18 cellular contexts compared by ENCODE assay signal in the genomic region with DNA sequence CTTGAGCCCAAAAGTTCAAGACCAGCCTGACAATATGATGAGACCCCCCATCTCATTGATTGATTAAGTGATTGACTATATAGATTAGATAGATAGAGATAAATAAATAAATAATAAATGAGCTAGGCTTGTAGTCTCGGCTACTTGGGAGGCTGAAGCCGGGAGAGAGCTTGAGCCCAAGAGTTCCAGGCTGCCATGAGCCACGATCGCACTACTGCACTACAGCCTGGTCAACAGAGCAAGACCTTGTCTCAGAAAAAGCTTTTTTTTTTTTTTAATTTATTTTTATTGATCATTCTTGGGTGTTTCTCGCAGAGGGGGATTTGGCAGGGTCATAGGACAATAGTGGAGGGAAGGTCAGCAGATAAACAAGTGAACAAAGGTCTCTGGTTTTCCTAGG. TPM values are rescaled to one million over a fixed set of nuclear protein-coding genes. Genes with fewer than 3 reads are reported as not detected.
A peak's percentile ranks its signal among the peaks of the same experiment; 100 is the strongest.
DNase-seq lines count a peak whose midpoint lies in the region; ATAC-seq, FAIRE-seq and TF ChIP-seq lines count a peak whose summit lies in the region.
"Had no signal": no experiment of that assay in that cellular context is flagged by ENCODE, and none has a peak within 500 bp of the region (broad histone marks: within the 10 kb centered on the region; RNA-seq: fewer than 3 reads in every experiment).

No MANE protein-coding gene starts in this region.

- TF ChIP-seq POLR2A in HepG2 (IDR thresholded peaks at IDR 0.05; ENCODE audit: insufficient read depth in 1 of 2, low read depth in 2 of 2, low read length in 2 of 2) (no peak), right lobe of liver (IDR thresholded peaks at IDR 0.05) (no peak), K562 (conservative IDR thresholded peaks at IDR 0.05) (no peak), body of pancreas (IDR thresholded peaks at IDR 0.05) (no peak)

- H3K9me1 ChIP-seq in K562 (ENCODE audit: control insufficient read depth, insufficient read depth, low read length) = no peaks in the 10 kb centered on the region

- H3K4me3 ChIP-seq in HepG2 (replicated peaks in 1 of 3; ENCODE audit: insufficient read depth in 1 of 3, low read depth in 2 of 3, low read length in 3 of 3) (no peak overlapping the region), right lobe of liver (no peak overlapping the region), K562 (no peak overlapping the region), body of pancreas (no peak overlapping the region)
- H3K4me3 ChIP-seq: GM12878, GM23338 had no signal

- peaks cover 47% of the 10 kb centered on the region for H3K4me1 ChIP-seq in HepG2 (ENCODE audit: insufficient read depth, low read length)
- no peaks in the 10 kb centered on the region for H3K4me1 ChIP-seq in right lobe of liver
- H3K4me1 ChIP-seq in K562 (replicated peaks in 1 of 2; ENCODE audit: control insufficient read depth in 2 of 2, insufficient read depth in 2 of 2, low read length in 2 of 2) = peaks cover 4 to 12% of the 10 kb centered on the region in 2 experiments
- no peaks in the 10 kb centered on the region for H3K4me1 ChIP-seq in body of pancreas
- H3K4me1 ChIP-seq: Caco-2 had no signal

- POLR2A ChIA-PET in HepG2 (lab: Yijun Ruan, JAX) (interaction anchor here (1.3 to 2.8 kb wide), 3 partner anchors 13 to 40 kb away, joined by 4 to 13 read pairs (median 4); a partner anchor contains a TSS), K562 (lab: Yijun Ruan, JAX) (interaction anchor here (0.5 to 1.6 kb wide), 3 partner anchors 13 to 1212 kb away, joined by 3 to 5 read pairs (median 3); a partner anchor contains a TSS)

- TF ChIP-seq RAD21 in HepG2 (CRISPR knock-in tag; IDR thresholded peaks at IDR 0.05) (no peak), K562 (CRISPR knock-in tag; conservative IDR thresholded peaks at IDR 0.05 in 1 of 2, IDR thresholded peaks at IDR 0.05 in 1 of 2) (no peak)

- no peak overlapping the region for H2AFZ ChIP-seq in HepG2 (ENCODE audit: low read length)
- no peak overlapping the region for H2AFZ ChIP-seq in K562 (ENCODE audit: low read depth, low read length)
- H2AFZ ChIP-seq: GM23338 had no signal

- FAIRE-seq in HepG2 (lab: Jason Lieb, UNC) (no peak), K562 (lab: Jason Lieb, UNC) (no peak)
- FAIRE-seq: GM18507 had no signal

- H3K36me3 ChIP-seq in HepG2 (replicated peaks in 1 of 2; ENCODE audit: control insufficient read depth in 1 of 2, insufficient read depth in 2 of 2, low read length in 2 of 2) (no peaks in the 10 kb centered on the region; a peak in 2 of 5 replicates), right lobe of liver (no peaks in the 10 kb centered on the region), K562 (ENCODE audit: control insufficient read depth, insufficient read depth, low read length) (no peaks in the 10 kb centered on the region; the same call in 2 of the 3 replicates), body of pancreas (replicated peaks in 1 of 2; ENCODE audit: insufficient read depth in 1 of 2, low read depth in 2 of 2) (no peaks in the 10 kb centered on the region)

- H3K79me2 ChIP-seq in HepG2 (ENCODE audit: insufficient read depth, low read length) = peaks cover 80% of the 10 kb centered on the region
- H3K79me2 ChIP-seq in K562 (ENCODE audit: control insufficient read depth, insufficient read depth, low read length) = peaks cover 55% of the 10 kb centered on the region

- intact Hi-C loops in HepG2 (cut with micrococcal nuclease; ENCODE audit: unreplicated experiment) = no loop called here
- intact Hi-C loops in right lobe of liver (cut with DNase I) = no loop called here
- intact Hi-C loops in K562 (cut with micrococcal nuclease) = no loop called here
- intact Hi-C loops in body of pancreas (cut with DNase I) = no loop called here

- H3K9me3 ChIP-seq in HepG2 (ENCODE audit: low read length) (no peaks in the 10 kb centered on the region), right lobe of liver (no peaks in the 10 kb centered on the region), K562 (replicated peaks; ENCODE audit: control insufficient read depth, insufficient read depth, low read depth, low read length) (no peaks in the 10 kb centered on the region), body of pancreas (no peaks in the 10 kb centered on the region)
- H3K9me3 ChIP-seq: Caco-2 had no signal

- ATAC-seq in HepG2 (peak; percentile 23; the same call in 1 of the 3 replicates), right lobe of liver (no peak), K562 (peak; percentile 74), body of pancreas (no peak)
- ATAC-seq: CD8-positive, alpha-beta T cell; GM12878; GM23338; HCT116 had no signal

- H4K20me1 ChIP-seq in HepG2 (ENCODE audit: insufficient read depth, low read length) = peaks cover 2% of the 10 kb centered on the region; the same call in 1 of the 2 replicates
- H4K20me1 ChIP-seq in K562 (replicated peaks; ENCODE audit: control insufficient read depth, insufficient read depth, low read length) = 0 out of 2 replicates have a peak, but pooled peaks cover 6% of the 10 kb centered on the region

- TF ChIP-seq CTCF in HepG2 (CRISPR knock-in tag; IDR thresholded peaks at IDR 0.05) (no peak), right lobe of liver (IDR thresholded peaks at IDR 0.05) (no peak), K562 (IDR thresholded peaks at IDR 0.05 in 2 of 3, conservative IDR thresholded peaks at IDR 0.05 in 1 of 3; ENCODE audit: insufficient read depth in 2 of 3, low read depth in 1 of 3, low read length in 3 of 3) (no peak), body of pancreas (IDR thresholded peaks at IDR 0.05) (no peak)

- in situ Hi-C loops in HepG2 (cut with HindIII; ENCODE audit: extremely low pct_ligation_motif_present, low pct_unique_long_range_greater_than_20kb) = no loop called here
- in situ Hi-C loops in K562 (cut with MboI) = no loop called here

- DNase-seq in HepG2 (ENCODE audit: low spot score) (no peak), right lobe of liver (no peak), SK-N-DZ (ENCODE audit: low spot score) (peak; percentile 55), K562 (ENCODE audit: extremely low read depth in 1 of 4, low spot score in 3 of 4) (no peak), NCI-H345 treated with DMSO at 0.1 percent for 48 hours (lab: John Stamatoyannopoulos, UW; ENCODE audit: unreplicated experiment) (no peak), body of pancreas (no peak), C1 segment of cervical spinal cord (lab: John Stamatoyannopoulos, UW) (no peak)
- DNase-seq: Caco-2; CD4-positive, CD25-positive, alpha-beta regulatory T cell; CD8-positive, alpha-beta T cell; DND-41; GDM1; H9 had no signal

- H3K27ac ChIP-seq in HepG2 (ENCODE audit: extremely low read length, insufficient read depth, low read length) = no peak overlapping the region
- no peak overlapping the region for H3K27ac ChIP-seq in right lobe of liver
- H3K27ac ChIP-seq in K562 (ENCODE audit: extremely low read depth, low read depth, low read length) = peak overlapping the region; percentile 65; the same call in 1 of the 3 replicates
- H3K27ac ChIP-seq in body of pancreas = no peak overlapping the region
- H3K27ac ChIP-seq: C4-2B had no signal

- H3K4me2 ChIP-seq in HepG2 (ENCODE audit: low read depth, low read length) (no peak overlapping the region), K562 (ENCODE audit: insufficient read depth, low read length) (peak overlapping the region; percentile 30; the same call in 1 of the 2 replicates)
- H3K4me2 ChIP-seq: GM23338 had no signal

- H3K9ac ChIP-seq in HepG2 (ENCODE audit: insufficient read depth, low read depth, low read length) = no peak overlapping the region
- H3K9ac ChIP-seq in K562 (ENCODE audit: insufficient read depth in 1 of 2, low read depth in 2 of 2, low read length in 2 of 2) = no peak overlapping the region

- 81% methylated on average over 5 of the region's 5 CpGs for WGBS in HepG2 (ENCODE audit: low lambda C conversion rate)
- 69% methylated on average over 5 of the region's 5 CpGs for WGBS in right lobe of liver (ENCODE audit: insufficient coverage, low coverage, low lambda C conversion rate, missing lambda C conversion rate)
- WGBS in K562 (ENCODE audit: insufficient coverage, low coverage, missing lambda C conversion rate) = 50% methylated on average over 5 of the region's 5 CpGs
- WGBS in body of pancreas, 2 donors = 90 to 93% methylated on average over 5 of the region's 5 CpGs

- H3K27me3 ChIP-seq in HepG2 (ENCODE audit: control insufficient read depth in 1 of 2, insufficient read depth in 2 of 2, low read length in 2 of 2) = no peaks in the 10 kb centered on the region
- H3K27me3 ChIP-seq in right lobe of liver = no peaks in the 10 kb centered on the region
- no peaks in the 10 kb centered on the region for H3K27me3 ChIP-seq in K562 (ENCODE audit: control insufficient read depth in 2 of 2, insufficient read depth in 2 of 2, low read length in 2 of 2)
- no peaks in the 10 kb centered on the region for H3K27me3 ChIP-seq in body of pancreas

- no TSS peak for BruUV-seq in HepG2 (replicated peaks; lab: Mats Ljungman, UMichigan)
- no TSS peak for BruUV-seq in K562 (replicated peaks; lab: Mats Ljungman, UMichigan)

- TF ChIP-seq EP300 in HepG2 (IDR thresholded peaks at IDR 0.05; ENCODE audit: low read depth in 2 of 2, low read length in 2 of 2) (no peak), HepG2 (CRISPR knock-in tag; IDR thresholded peaks at IDR 0.05; ENCODE audit: borderline replicate concordance) (no peak), K562 (IDR thresholded peaks at IDR 0.05; ENCODE audit: low read length) (no peak)

- CTCF ChIA-PET in HepG2 (lab: Yijun Ruan, JAX; ENCODE audit: low intra/inter-chr PET ratio, low total read pairs) = no interaction called here
- CTCF ChIA-PET in K562 (lab: Yijun Ruan, JAX; ENCODE audit: low intra/inter-chr PET ratio) = no interaction called here

RNA-seq across cellular contexts. Expression of a gene that starts 12.4 kb away (rescaled TPM):
- total RNA-seq in HepG2 (2016; rRNA removed; fragmentation: Illumina TruSeq; extraction: Trizol) = 70.0 and 92.3 TPM in 2 replicates
- total RNA-seq in HepG2 (2016; cell fraction: cytosol; rRNA removed; fragmentation: Illumina TruSeq; extraction: Trizol; ENCODE audit: low read depth) = 45.6 and 52.4 TPM in 2 replicates
- 72.0 and 92.4 TPM in 2 replicates for total RNA-seq in HepG2 (2016; cell fraction: insoluble cytoplasmic fraction; rRNA removed; fragmentation: Illumina TruSeq; extraction: Trizol)
- 79.5 and 92.1 TPM in 2 replicates for total RNA-seq in HepG2 (2016; cell fraction: membrane; rRNA removed; fragmentation: Illumina TruSeq; extraction: Trizol)
- total RNA-seq in HepG2 (2016; cell fraction: nucleus; rRNA removed; fragmentation: Illumina TruSeq; extraction: Trizol) = 36.2 and 44.8 TPM in 2 replicates
- 84.5 and 96.3 TPM in 2 replicates for polyA plus RNA-seq in HepG2 (2011; rRNA removed)
- polyA plus RNA-seq in HepG2 (2011; cell fraction: cytosol; rRNA removed) = 91.9 and 111 TPM in 2 replicates
- 54.6 and 61.7 TPM in 2 replicates for polyA plus RNA-seq in HepG2 (2011; cell fraction: nucleus; rRNA removed)
- 34.2 and 39.9 TPM in 2 replicates for polyA plus RNA-seq in HepG2 (2012)
- polyA plus RNA-seq in HepG2 (2016; cell fraction: cytosol; fragmentation: Illumina TruSeq; extraction: Trizol; ENCODE audit: low read depth) = 47.2 and 54.0 TPM in 2 replicates
- polyA plus RNA-seq in HepG2 (2016; cell fraction: insoluble cytoplasmic fraction; fragmentation: Illumina TruSeq; extraction: Trizol; ENCODE audit: low read depth) = 80.5 and 83.1 TPM in 2 replicates
- polyA plus RNA-seq in HepG2 (2016; cell fraction: membrane; fragmentation: Illumina TruSeq; extraction: Trizol; ENCODE audit: low read depth) = 53.9 and 69.3 TPM in 2 replicates
- polyA plus RNA-seq in HepG2 (2016; cell fraction: nucleus; fragmentation: Illumina TruSeq; extraction: Trizol; ENCODE audit: insufficient read depth, low read depth) = 49.2 and 51.5 TPM in 2 replicates
- 65.1 and 87.1 TPM in 2 replicates for polyA minus RNA-seq in HepG2 (2011; rRNA and poly(A)+ RNA removed; ENCODE audit: low replicate concordance)
- polyA minus RNA-seq in HepG2 (2011; cell fraction: cytosol; rRNA and poly(A)+ RNA removed) = 27.9 and 34.1 TPM in 2 replicates
- 48.4 and 54.1 TPM in 2 replicates for polyA minus RNA-seq in HepG2 (2011; cell fraction: nucleus; rRNA and poly(A)+ RNA removed)
- 10 to 100 TPM in 4 of 6 experiments, 1 to 10 TPM in 2; 6.8 to 40.6 (median 11.6) TPM for total RNA-seq in right lobe of liver
- 94.9 and 106 TPM in 2 replicates for polyA plus RNA-seq in SK-N-DZ (2014; cell fraction: cytosol; rRNA removed)
- 55.8 and 80.5 TPM in 2 replicates for polyA plus RNA-seq in SK-N-DZ (2014; cell fraction: nucleus; rRNA removed)
- 45.9 and 69.6 TPM in 2 replicates for total RNA-seq in K562 (2011; cell fraction: chromatin; rRNA removed; ENCODE audit: low replicate concordance)
- 47.4 and 54.2 TPM in 2 replicates for total RNA-seq in K562 (2011; cell fraction: nucleolus; rRNA removed)
- 33.5 and 35.3 TPM in 2 replicates for total RNA-seq in K562 (2011; cell fraction: nucleoplasm; rRNA removed)
- total RNA-seq in K562 (2014; rRNA removed) = 49.0 and 50.5 TPM in 2 replicates
- total RNA-seq in K562 (2014; rRNA removed; fragmentation: Illumina TruSeq; extraction: Trizol) = 19.7 and 23.9 TPM in 2 replicates
- total RNA-seq in K562 (2015; rRNA removed; fragmentation: Illumina TruSeq; extraction: Trizol) = 29.3 and 31.2 TPM in 2 replicates
- total RNA-seq in K562 (2021) = 34.1 and 35.9 TPM in 2 replicates
- 52.0 and 54.4 TPM in 2 replicates for polyA plus RNA-seq in K562 (2011; rRNA removed)
- 57.5 and 76.0 TPM in 2 replicates for polyA plus RNA-seq in K562 (2011; cell fraction: cytosol; rRNA removed)
- 33.7 and 42.8 TPM in 2 replicates for polyA plus RNA-seq in K562 (2011; cell fraction: nucleus; rRNA removed)
- 31.8 and 33.5 TPM in 2 replicates for polyA plus RNA-seq in K562 (2012)
- 36.4 and 40.6 TPM in 2 replicates for polyA plus RNA-seq in K562 (2014; fragmentation: Illumina TruSeq; extraction: Trizol)
- polyA plus RNA-seq in K562 (2014; fragmentation: Nextera tagmentation; extraction: Ambion mirVana) = 10 to 100 TPM; 19.9 to 21.8 TPM
- 44.9 and 46.1 TPM in 2 replicates for polyA plus RNA-seq in K562 (2014; rRNA removed)
- polyA minus RNA-seq in K562 (2011; rRNA and poly(A)+ RNA removed) = 33.1 and 38.4 TPM in 2 replicates
- 20.6 and 26.6 TPM in 2 replicates for polyA minus RNA-seq in K562 (2011; cell fraction: cytosol; rRNA and poly(A)+ RNA removed)
- polyA minus RNA-seq in K562 (2011; cell fraction: nucleus; rRNA and poly(A)+ RNA removed) = 31.5 and 49.3 TPM in 2 replicates
- total RNA-seq in body of pancreas = 10 to 100 TPM; 13.5 TPM

RNA-seq across cellular contexts. Expression of a gene that starts 14.3 kb away (rescaled TPM):
- total RNA-seq in HepG2 (2016; rRNA removed; fragmentation: Illumina TruSeq; extraction: Trizol) = 39.0 and 46.4 TPM in 2 replicates
- total RNA-seq in HepG2 (2016; cell fraction: cytosol; rRNA removed; fragmentation: Illumina TruSeq; extraction: Trizol; ENCODE audit: low read depth) = 16.2 and 17.3 TPM in 2 replicates
- 36.3 and 42.6 TPM in 2 replicates for total RNA-seq in HepG2 (2016; cell fraction: insoluble cytoplasmic fraction; rRNA removed; fragmentation: Illumina TruSeq; extraction: Trizol)
- total RNA-seq in HepG2 (2016; cell fraction: membrane; rRNA removed; fragmentation: Illumina TruSeq; extraction: Trizol) = 24.2 and 25.4 TPM in 2 replicates
- 55.4 and 61.3 TPM in 2 replicates for total RNA-seq in HepG2 (2016; cell fraction: nucleus; rRNA removed; fragmentation: Illumina TruSeq; extraction: Trizol)
- 97.7 and 137 TPM in 2 replicates for polyA plus RNA-seq in HepG2 (2011; rRNA removed)
- polyA plus RNA-seq in HepG2 (2011; cell fraction: cytosol; rRNA removed) = 36.5 and 40.1 TPM in 2 replicates
- polyA plus RNA-seq in HepG2 (2011; cell fraction: nucleus; rRNA removed) = 305 and 380 TPM in 2 replicates
- polyA plus RNA-seq in HepG2 (2012) = 58.1 and 63.4 TPM in 2 replicates
- polyA plus RNA-seq in HepG2 (2016; cell fraction: cytosol; fragmentation: Illumina TruSeq; extraction: Trizol; ENCODE audit: low read depth) = 7.8 and 8.6 TPM in 2 replicates
- 31.5 and 45.0 TPM in 2 replicates for polyA plus RNA-seq in HepG2 (2016; cell fraction: insoluble cytoplasmic fraction; fragmentation: Illumina TruSeq; extraction: Trizol; ENCODE audit: low read depth)
- 10.3 and 11.5 TPM in 2 replicates for polyA plus RNA-seq in HepG2 (2016; cell fraction: membrane; fragmentation: Illumina TruSeq; extraction: Trizol; ENCODE audit: low read depth)
- polyA plus RNA-seq in HepG2 (2016; cell fraction: nucleus; fragmentation: Illumina TruSeq; extraction: Trizol; ENCODE audit: insufficient read depth, low read depth) = 95.8 and 113 TPM in 2 replicates
- 73.3 and 119 TPM in 2 replicates for polyA minus RNA-seq in HepG2 (2011; rRNA and poly(A)+ RNA removed; ENCODE audit: low replicate concordance)
- polyA minus RNA-seq in HepG2 (2011; cell fraction: cytosol; rRNA and poly(A)+ RNA removed) = 30.0 and 39.8 TPM in 2 replicates
- polyA minus RNA-seq in HepG2 (2011; cell fraction: nucleus; rRNA and poly(A)+ RNA removed) = 181 and 183 TPM in 2 replicates
- total RNA-seq in right lobe of liver = 10 to 100 TPM; 39.2 to 92.4 (median 47.8) TPM
- polyA plus RNA-seq in SK-N-DZ (2014; cell fraction: cytosol; rRNA removed) = 48.4 and 55.8 TPM in 2 replicates
- polyA plus RNA-seq in SK-N-DZ (2014; cell fraction: nucleus; rRNA removed) = 69.0 and 75.0 TPM in 2 replicates
- total RNA-seq in K562 (2011; cell fraction: chromatin; rRNA removed; ENCODE audit: low replicate concordance) = 208 and 235 TPM in 2 replicates
- 133 and 134 TPM in 2 replicates for total RNA-seq in K562 (2011; cell fraction: nucleolus; rRNA removed)
- total RNA-seq in K562 (2011; cell fraction: nucleoplasm; rRNA removed) = 126 and 147 TPM in 2 replicates
- 41.2 and 67.3 TPM in 2 replicates for total RNA-seq in K562 (2014; rRNA removed)
- 29.5 and 30.0 TPM in 2 replicates for total RNA-seq in K562 (2014; rRNA removed; fragmentation: Illumina TruSeq; extraction: Trizol)
- total RNA-seq in K562 (2015; rRNA removed; fragmentation: Illumina TruSeq; extraction: Trizol) = 36.9 and 39.1 TPM in 2 replicates
- 71.7 and 75.2 TPM in 2 replicates for total RNA-seq in K562 (2021)
- 27.5 and 57.2 TPM in 2 replicates for polyA plus RNA-seq in K562 (2011; rRNA removed)
- polyA plus RNA-seq in K562 (2011; cell fraction: cytosol; rRNA removed) = 22.4 and 23.0 TPM in 2 replicates
- polyA plus RNA-seq in K562 (2011; cell fraction: nucleus; rRNA removed) = 86.1 and 127 TPM in 2 replicates
- 50.6 and 93.7 TPM in 2 replicates for polyA plus RNA-seq in K562 (2012)
- 44.2 and 46.7 TPM in 2 replicates for polyA plus RNA-seq in K562 (2014; fragmentation: Illumina TruSeq; extraction: Trizol)
- 10 to 100 TPM in 1 of 2 experiments, 1 to 10 TPM in 1; 8.0 to 17.3 TPM for polyA plus RNA-seq in K562 (2014; fragmentation: Nextera tagmentation; extraction: Ambion mirVana)
- polyA plus RNA-seq in K562 (2014; rRNA removed) = 39.8 and 44.2 TPM in 2 replicates
- 39.0 and 48.3 TPM in 2 replicates for polyA minus RNA-seq in K562 (2011; rRNA and poly(A)+ RNA removed)
- 38.4 and 43.2 TPM in 2 replicates for polyA minus RNA-seq in K562 (2011; cell fraction: cytosol; rRNA and poly(A)+ RNA removed)
- 72.0 and 72.1 TPM in 2 replicates for polyA minus RNA-seq in K562 (2011; cell fraction: nucleus; rRNA and poly(A)+ RNA removed)
- 100 to 1,000 TPM in 1 of 2 donors, 10 to 100 TPM in 1; 43.1 to 134 TPM for total RNA-seq in body of pancreas

Comparison
In these comparisons a context has a peak if more than half of its experiments do, and no peak if none do; other contexts are left out.
1. ATAC-seq: peak in HepG2 (single experiment) and K562 (single experiment); none in right lobe of liver (0 of 4) and body of pancreas (single experiment).